ENCODE assay signal across 8 cellular contexts in genomic region chr16:66830422-66831404, GRCh38. TPM values are rescaled to one million over a fixed set of nuclear protein-coding genes. Genes with fewer than 3 reads are reported as not detected.
DNase-seq lines count a peak whose midpoint lies in the region; ATAC-seq and TF ChIP-seq lines count a peak whose summit lies in the region.

NAE1 (minus strand) TSS chr16:66830976; CDS start chr16:66830899, 77 bp downstream.

- peak; percentile 96 for TF ChIP-seq CTCF in MM.1S (IDR thresholded peaks at IDR 0.05; ENCODE audit: low read length)
- peak; percentile 94 to 98 (median 96) for TF ChIP-seq CTCF in gastroesophageal sphincter (IDR thresholded peaks at IDR 0.05)

- peaks cover 46% of the 10 kb centered on the region for H3K79me2 ChIP-seq in MM.1S (ENCODE audit: low read length)

- DNase-seq in GM03348 (ENCODE audit: low spot score) (peak; percentile 99), HCEC 1CT (peak; percentile 74), MM.1S (peak; percentile 90), SJCRH30 (peak; percentile 90 to 96), non-pigmented ciliary epithelial cell (ENCODE audit: low read depth) (peak; percentile 27), superior temporal gyrus (ENCODE audit: extremely low spot score) (peak; percentile 90)
- peak; percentile 68 to 88 (median 76) for DNase-seq in activated naive CD4-positive, alpha-beta T cell (lab: John Stamatoyannopoulos, UW)

- H3K9me2 ChIP-seq in MM.1S (replicated peaks; ENCODE audit: insufficient read depth, low read length), result no peaks in the 10 kb centered on the region

- no peak for TF ChIP-seq EP300 in gastroesophageal sphincter (IDR thresholded peaks at IDR 0.05)

- TF ChIP-seq POLR2A in gastroesophageal sphincter (IDR thresholded peaks at IDR 0.05), result peak; percentile 85 to 91

- no peaks in the 10 kb centered on the region for H3F3A ChIP-seq in MM.1S (ENCODE audit: insufficient read depth, low read length)

- WGBS in gastroesophageal sphincter (ENCODE audit: low coverage in 1 of 2), 2 donors, result 0 to 2% methylated on average over 2 to 10 of the region's 84 CpGs

- H4K20me1 ChIP-seq in MM.1S (ENCODE audit: insufficient read depth, low read length), result no peaks in the 10 kb centered on the region

- H3K9me3 ChIP-seq in MM.1S (replicated peaks; ENCODE audit: insufficient read depth, low read length), result no peaks in the 10 kb centered on the region
- no peaks in the 10 kb centered on the region for H3K9me3 ChIP-seq in SJCRH30 (replicated peaks)
- H3K9me3 ChIP-seq in gastroesophageal sphincter, result no peaks in the 10 kb centered on the region

- peak within 1 kb of the TSS; percentile 93 for H2AFZ ChIP-seq in MM.1S (ENCODE audit: low read length)

- H3K27ac ChIP-seq in MM.1S (ENCODE audit: low read length) (peak within 1 kb of the TSS; percentile 53; the same call in 1 of the 2 replicates), SJCRH30 (peak within 1 kb of the TSS; percentile 83), gastroesophageal sphincter (peak within 1 kb of the TSS; percentile 71 to 96 (median 93))

- H3K9ac ChIP-seq in MM.1S (ENCODE audit: low read length), result peak within 1 kb of the TSS; percentile 91

- H3K36me3 ChIP-seq in MM.1S (replicated peaks; ENCODE audit: insufficient read depth, low read length) (no peaks in the 10 kb centered on the region; the same call in none of the 2 replicates), SJCRH30 (peaks cover 16% of the 10 kb centered on the region), gastroesophageal sphincter (peaks cover 0 to 27% of the 10 kb centered on the region in 2 donors)

- H3K4me3 ChIP-seq in MM.1S (ENCODE audit: low read length) (peak within 1 kb of the TSS; percentile 76), SJCRH30 (peak within 1 kb of the TSS; percentile 90), gastroesophageal sphincter (peak within 1 kb of the TSS; percentile 89 to 92)

- no peaks in the 10 kb centered on the region for H3K27me3 ChIP-seq in MM.1S (replicated peaks; ENCODE audit: insufficient read depth, low read length)
- H3K27me3 ChIP-seq in SJCRH30, result no peaks in the 10 kb centered on the region
- no peaks in the 10 kb centered on the region for H3K27me3 ChIP-seq in gastroesophageal sphincter

- ATAC-seq in gastroesophageal sphincter, result peak; percentile 96

- H3K4me1 ChIP-seq in MM.1S (ENCODE audit: low read length) (peaks cover 14% of the 10 kb centered on the region), SJCRH30 (peaks cover 12% of the 10 kb centered on the region), gastroesophageal sphincter (peaks cover 3 to 29% (median 10%) of the 10 kb centered on the region in 3 donors)

- H3K4me2 ChIP-seq in MM.1S (ENCODE audit: low read depth, low read length), result peak within 1 kb of the TSS; percentile 71

RNA-seq across cellular contexts. Expression of gene NAE1, which starts in this region (rescaled TPM):
- total RNA-seq in SJCRH30 (2014; rRNA removed; shearing (Covaris generic)), result 168 and 195 TPM in 2 replicates
- total RNA-seq in gastroesophageal sphincter, result 10 to 100 TPM; 37.3 to 63.2 (median 52.4) TPM

Comparison
In these comparisons a context has a peak if more than half of its experiments do, and no peak if none do; other contexts are left out.
1. Peak in every context shown above with its lines: DNase-seq, ATAC-seq, H3K4me3 ChIP-seq and H3K27ac ChIP-seq.
2. DNase-seq: peak in every context shown above with its lines; median percentile 99 in GM03348; 93 in SJCRH30; 90 in MM.1S; 90 in superior temporal gyrus; 76 in activated naive CD4-positive, alpha-beta T cell; 74 in HCEC 1CT; 27 in non-pigmented ciliary epithelial cell.